ENCODE assay signal across 8 cellular contexts in the genomic region with DNA sequence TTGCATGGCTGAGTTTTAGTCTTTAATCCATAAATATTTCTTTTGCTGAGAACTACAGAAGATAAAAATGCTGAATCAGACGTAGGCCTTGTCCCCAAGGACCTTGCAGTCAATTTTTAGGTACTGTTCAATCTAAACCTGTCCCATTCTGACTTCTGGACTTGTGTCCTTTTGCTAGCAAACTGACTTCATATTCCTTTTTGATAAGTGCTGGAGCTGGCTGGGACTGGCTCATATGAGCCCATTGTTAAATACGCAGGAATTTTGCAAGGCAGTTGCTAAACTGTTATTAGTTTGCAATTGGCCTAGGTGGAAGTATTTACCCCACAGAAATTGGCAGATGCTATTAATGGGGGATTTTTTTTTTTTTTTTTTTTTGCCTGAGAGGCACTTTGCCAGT.
"Had no signal": no experiment of that assay in that cellular context is flagged by ENCODE, and none has a peak within 500 bp of the region (broad histone marks: within the 10 kb centered on the region; RNA-seq: fewer than 3 reads in every experiment).

No MANE protein-coding gene starts in this region.

- DNase-seq: GDM1, GF-D8 had no signal

- FAIRE-seq: G401.6, GM12878, GM12891, GM12892, GM18507, GM19239 had no signal

- H3K4me3 ChIP-seq: GM12878 had no signal

- ATAC-seq: GM12878 had no signal
